ENCODE assay signal across 1 cellular context in the genomic region with DNA sequence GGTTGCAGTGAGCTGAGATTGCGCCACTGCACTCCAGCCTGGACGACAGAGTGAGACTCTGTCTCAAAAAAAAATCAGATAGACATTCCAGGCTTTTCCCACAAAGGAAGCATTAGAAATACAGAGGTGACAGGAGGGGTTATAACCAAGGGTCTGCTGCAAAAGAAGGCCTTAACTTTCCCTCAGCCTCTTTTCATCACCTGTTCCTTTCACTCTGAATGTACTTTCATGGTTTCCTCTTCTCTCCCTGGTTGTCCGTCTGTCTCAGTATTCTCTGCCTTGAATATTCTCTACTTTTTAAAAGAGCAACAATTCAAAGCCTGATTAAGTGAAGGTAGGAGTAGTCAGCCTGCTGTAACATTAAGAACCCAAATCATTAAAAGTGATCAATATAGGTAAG.
TF ChIP-seq lines count a peak whose summit lies in the region.

No MANE protein-coding gene starts in this region.

TF ChIP-seq in WTC11, 78 proteins besides CTCF, POLR2A, EP300 and RAD21:
- TF ChIP-seq GTF2I (CRISPR knock-in tag; conservative IDR thresholded peaks at IDR 0.05): no peak
- no peak for TF ChIP-seq ZNF416 (CRISPR knock-in tag; IDR thresholded peaks at IDR 0.05)
- no peak for TF ChIP-seq SMAD4 (CRISPR knock-in tag; IDR thresholded peaks at IDR 0.05)
- no peak for TF ChIP-seq GABPB1 (CRISPR knock-in tag; IDR thresholded peaks at IDR 0.05)
- no peak for TF ChIP-seq ZNF671 (CRISPR knock-in tag; IDR thresholded peaks at IDR 0.05)
- TF ChIP-seq ZNF219 (CRISPR knock-in tag; IDR thresholded peaks at IDR 0.05; ENCODE audit: borderline replicate concordance): no peak
- TF ChIP-seq CREB1 (CRISPR knock-in tag; IDR thresholded peaks at IDR 0.05): no peak
- TF ChIP-seq, protein P1, sequence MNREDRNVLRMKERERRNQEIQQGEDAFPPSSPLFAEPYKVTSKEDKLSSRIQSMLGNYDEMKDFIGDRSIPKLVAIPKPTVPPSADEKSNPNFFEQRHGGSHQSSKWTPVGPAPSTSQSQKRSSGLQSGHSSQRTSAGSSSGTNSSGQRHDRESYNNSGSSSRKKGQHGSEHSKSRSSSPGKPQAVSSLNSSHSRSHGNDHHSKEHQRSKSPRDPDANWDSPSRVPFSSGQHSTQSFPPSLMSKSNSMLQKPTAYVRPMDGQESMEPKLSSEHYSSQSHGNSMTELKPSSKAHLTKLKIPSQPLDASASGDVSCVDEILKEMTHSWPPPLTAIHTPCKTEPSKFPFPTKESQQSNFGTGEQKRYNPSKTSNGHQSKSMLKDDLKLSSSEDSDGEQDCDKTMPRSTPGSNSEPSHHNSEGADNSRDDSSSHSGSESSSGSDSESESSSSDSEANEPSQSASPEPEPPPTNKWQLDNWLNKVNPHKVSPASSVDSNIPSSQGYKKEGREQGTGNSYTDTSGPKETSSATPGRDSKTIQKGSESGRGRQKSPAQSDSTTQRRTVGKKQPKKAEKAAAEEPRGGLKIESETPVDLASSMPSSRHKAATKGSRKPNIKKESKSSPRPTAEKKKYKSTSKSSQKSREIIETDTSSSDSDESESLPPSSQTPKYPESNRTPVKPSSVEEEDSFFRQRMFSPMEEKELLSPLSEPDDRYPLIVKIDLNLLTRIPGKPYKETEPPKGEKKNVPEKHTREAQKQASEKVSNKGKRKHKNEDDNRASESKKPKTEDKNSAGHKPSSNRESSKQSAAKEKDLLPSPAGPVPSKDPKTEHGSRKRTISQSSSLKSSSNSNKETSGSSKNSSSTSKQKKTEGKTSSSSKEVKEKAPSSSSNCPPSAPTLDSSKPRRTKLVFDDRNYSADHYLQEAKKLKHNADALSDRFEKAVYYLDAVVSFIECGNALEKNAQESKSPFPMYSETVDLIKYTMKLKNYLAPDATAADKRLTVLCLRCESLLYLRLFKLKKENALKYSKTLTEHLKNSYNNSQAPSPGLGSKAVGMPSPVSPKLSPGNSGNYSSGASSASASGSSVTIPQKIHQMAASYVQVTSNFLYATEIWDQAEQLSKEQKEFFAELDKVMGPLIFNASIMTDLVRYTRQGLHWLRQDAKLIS (CRISPR knock-in tag; IDR thresholded peaks at IDR 0.05; ENCODE audit: borderline replicate concordance): no peak
- TF ChIP-seq SOX15 (CRISPR knock-in tag; IDR thresholded peaks at IDR 0.05): no peak
- no peak for TF ChIP-seq ZNF396 (CRISPR knock-in tag; IDR thresholded peaks at IDR 0.05; ENCODE audit: borderline replicate concordance)
- TF ChIP-seq, protein P2, sequence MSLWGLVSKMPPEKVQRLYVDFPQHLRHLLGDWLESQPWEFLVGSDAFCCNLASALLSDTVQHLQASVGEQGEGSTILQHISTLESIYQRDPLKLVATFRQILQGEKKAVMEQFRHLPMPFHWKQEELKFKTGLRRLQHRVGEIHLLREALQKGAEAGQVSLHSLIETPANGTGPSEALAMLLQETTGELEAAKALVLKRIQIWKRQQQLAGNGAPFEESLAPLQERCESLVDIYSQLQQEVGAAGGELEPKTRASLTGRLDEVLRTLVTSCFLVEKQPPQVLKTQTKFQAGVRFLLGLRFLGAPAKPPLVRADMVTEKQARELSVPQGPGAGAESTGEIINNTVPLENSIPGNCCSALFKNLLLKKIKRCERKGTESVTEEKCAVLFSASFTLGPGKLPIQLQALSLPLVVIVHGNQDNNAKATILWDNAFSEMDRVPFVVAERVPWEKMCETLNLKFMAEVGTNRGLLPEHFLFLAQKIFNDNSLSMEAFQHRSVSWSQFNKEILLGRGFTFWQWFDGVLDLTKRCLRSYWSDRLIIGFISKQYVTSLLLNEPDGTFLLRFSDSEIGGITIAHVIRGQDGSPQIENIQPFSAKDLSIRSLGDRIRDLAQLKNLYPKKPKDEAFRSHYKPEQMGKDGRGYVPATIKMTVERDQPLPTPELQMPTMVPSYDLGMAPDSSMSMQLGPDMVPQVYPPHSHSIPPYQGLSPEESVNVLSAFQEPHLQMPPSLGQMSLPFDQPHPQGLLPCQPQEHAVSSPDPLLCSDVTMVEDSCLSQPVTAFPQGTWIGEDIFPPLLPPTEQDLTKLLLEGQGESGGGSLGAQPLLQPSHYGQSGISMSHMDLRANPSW (CRISPR knock-in tag; conservative IDR thresholded peaks at IDR 0.05; ENCODE audit: low read depth): no peak
- TF ChIP-seq TEAD4 (CRISPR knock-in tag; IDR thresholded peaks at IDR 0.05): no peak
TF ChIP-seq in WTC11: peak in this region for 0.
